5 cellular contexts compared by ENCODE assay signal in the genomic region with DNA sequence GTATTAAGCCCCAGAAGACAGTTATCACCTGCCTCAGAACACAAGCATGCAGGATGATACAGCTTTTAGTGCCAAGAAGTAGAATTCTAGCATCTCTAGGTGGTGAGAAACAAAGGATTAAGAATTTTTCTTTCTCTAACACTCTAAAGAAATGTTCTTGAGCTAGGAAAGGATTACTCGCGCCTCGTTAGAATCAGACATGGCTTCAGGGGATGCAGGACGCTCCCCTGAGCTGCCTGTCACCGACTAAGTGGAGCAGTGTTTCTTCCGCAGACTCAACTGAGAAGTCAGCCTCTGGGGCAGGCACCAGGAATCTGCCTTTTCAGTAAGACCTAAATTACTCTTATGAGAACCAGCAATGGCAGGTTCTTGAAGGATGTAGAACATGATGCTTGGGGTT. TPM values are rescaled to one million over a fixed set of nuclear protein-coding genes. Genes with fewer than 3 reads are reported as not detected.
"Had no signal": no experiment of that assay in that cellular context is flagged by ENCODE, and none has a peak within 500 bp of the region (broad histone marks: within the 10 kb centered on the region; RNA-seq: fewer than 3 reads in every experiment).

TSS of gene LYZL1 (plus strand) at position 165 of the 400 bp plus-strand sequence. CDS start 2,798 bp downstream, outside the sequence.

RNA-seq across cellular contexts. Expression of gene LYZL1, which starts in this region (rescaled TPM):
- total RNA-seq: GM23248, H9, HT-29, IMR-90, K562 had no signal
- polyA plus RNA-seq: GM23248, IMR-90, K562 had no signal
